14 cellular contexts compared by ENCODE assay signal in genomic region chr17:6532441-6532885, GRCh38. TPM values are rescaled to one million over a fixed set of nuclear protein-coding genes. Genes with fewer than 3 reads are reported as not detected.
"Had no signal": no experiment of that assay in that cellular context is flagged by ENCODE, and none has a peak within 500 bp of the region (broad histone marks: within the 10 kb centered on the region; RNA-seq: fewer than 3 reads in every experiment).

No MANE protein-coding gene starts in this region.

- H3K9me3 ChIP-seq: mucosa of descending colon, neutrophil, testis, tibial nerve had no signal

- H3K4me3 Mint-ChIP-seq: effector memory CD8-positive, alpha-beta T cell; immature natural killer cell; naive thymus-derived CD8-positive, alpha-beta T cell; stimulated activated effector memory CD8-positive, alpha-beta T cell treated with anti-CD3 and anti-CD28 coated beads, Interleukin-12 subunit alpha, Interleukin-12 subunit beta, amount 100 ng/mL, for 72 hours had no signal

- ATAC-seq: effector memory CD8-positive, alpha-beta T cell; mucosa of descending colon; naive thymus-derived CD8-positive, alpha-beta T cell; stimulated activated effector memory CD8-positive, alpha-beta T cell treated with anti-CD3 and anti-CD28 coated beads, Interleukin-12 subunit alpha, Interleukin-12 subunit beta, amount 100 ng/mL, for 72 hours; stimulated activated naive CD8-positive, alpha-beta T cell treated with anti-CD3 and anti-CD28 coated beads, Interleukin-15, Interleukin-2, amounts not matched to agents 100 U/mL and 50 U/mL, for 24 hours had no signal

- H3K27me3 ChIP-seq: neutrophil, testis, tibial nerve had no signal

- H3K36me3 Mint-ChIP-seq: immature natural killer cell had no signal

- DNase-seq: central memory CD4-positive, alpha-beta T cell; effector memory CD8-positive, alpha-beta T cell; glutamatergic neuron; immature natural killer cell; mesendoderm; mucosa of descending colon; naive thymus-derived CD8-positive, alpha-beta T cell; stimulated activated CD4-positive, alpha-beta T cell treated with anti-CD3 and anti-CD28 coated beads, Interleukin-4, amount 100 ng/mL, for 1 hour; stimulated activated CD8-positive, alpha-beta memory T cell treated with anti-CD3 and anti-CD28 coated beads, Interleukin-4, amount 100 ng/mL, for 48 hours; stimulated activated naive CD8-positive, alpha-beta T cell treated with anti-CD3 and anti-CD28 coated beads, Interleukin-15, Interleukin-2, amounts not matched to agents 100 U/mL and 50 U/mL, for 24 hours; testis had no signal

- H3K36me3 ChIP-seq: neutrophil, tibial nerve had no signal

- H3K4me3 ChIP-seq: mucosa of descending colon, testis, tibial nerve had no signal

- H3K27ac ChIP-seq: neutrophil, testis, tibial nerve had no signal

- H3K4me1 ChIP-seq: testis, tibial nerve had no signal

- H3K27ac Mint-ChIP-seq: effector memory CD8-positive, alpha-beta T cell; immature natural killer cell; naive thymus-derived CD8-positive, alpha-beta T cell; stimulated activated effector memory CD8-positive, alpha-beta T cell treated with anti-CD3 and anti-CD28 coated beads, Interleukin-12 subunit alpha, Interleukin-12 subunit beta, amount 100 ng/mL, for 72 hours had no signal

- H3K4me1 Mint-ChIP-seq: immature natural killer cell; naive thymus-derived CD8-positive, alpha-beta T cell had no signal

- H3K9me3 Mint-ChIP-seq: effector memory CD8-positive, alpha-beta T cell; immature natural killer cell; naive thymus-derived CD8-positive, alpha-beta T cell; stimulated activated effector memory CD8-positive, alpha-beta T cell treated with anti-CD3 and anti-CD28 coated beads, Interleukin-12 subunit alpha, Interleukin-12 subunit beta, amount 100 ng/mL, for 72 hours had no signal

RNA-seq across cellular contexts. Expression of gene PITPNM3, which starts 23.9 kb away (rescaled TPM):
- polyA plus RNA-seq: naive thymus-derived CD8-positive, alpha-beta T cell had no signal
